9 cellular contexts compared by ENCODE assay signal in the genomic region with DNA sequence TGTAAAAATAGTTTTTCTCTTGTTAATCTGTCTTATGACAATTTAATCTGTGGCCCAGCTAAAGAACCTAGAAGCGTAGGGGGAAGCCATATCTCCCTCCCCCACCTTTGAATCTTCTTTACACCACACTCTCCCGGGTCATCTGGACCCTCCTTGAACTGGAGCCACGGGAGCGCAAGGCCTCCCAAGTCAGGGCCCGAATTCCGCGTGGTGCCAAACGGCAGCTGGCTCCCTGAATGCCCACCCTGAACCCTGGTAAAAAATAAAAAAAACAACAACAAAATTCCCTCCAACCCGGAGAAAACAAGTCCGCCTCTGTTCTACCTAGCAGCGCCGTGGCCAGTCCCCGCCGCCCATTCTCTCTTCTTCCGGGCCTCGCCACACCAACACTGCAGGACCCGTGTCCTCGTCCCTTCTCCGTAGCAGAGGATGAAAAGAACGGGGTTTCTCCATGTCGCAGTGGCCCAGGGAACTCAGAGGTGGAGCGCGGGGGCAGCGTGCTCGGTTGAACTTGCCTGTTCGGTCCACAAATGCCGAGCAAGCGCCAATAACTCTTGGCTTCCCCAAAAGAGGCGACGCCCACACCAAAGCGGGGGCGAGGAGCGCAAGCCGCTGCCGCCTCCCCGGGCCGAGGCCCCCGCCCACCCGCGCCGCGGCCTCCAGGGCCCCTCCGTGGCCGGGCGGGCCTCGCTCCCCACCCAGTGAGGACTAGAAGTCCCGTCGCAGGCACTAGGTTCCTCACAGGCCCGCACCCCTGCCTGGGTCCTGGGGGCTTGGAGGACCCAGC. TPM values are rescaled to one million over a fixed set of nuclear protein-coding genes. Genes with fewer than 3 reads are reported as not detected.
DNase-seq lines count a peak whose midpoint lies in the region; ATAC-seq and TF ChIP-seq lines count a peak whose summit lies in the region.
"Had no signal": no experiment of that assay in that cellular context is flagged by ENCODE, and none has a peak within 500 bp of the region (broad histone marks: within the 10 kb centered on the region; RNA-seq: fewer than 3 reads in every experiment).

No MANE protein-coding gene starts in this region.

- no peaks in the 10 kb centered on the region for H3K27me3 Mint-ChIP-seq in dendritic cell treated with granulocyte-macrophage colony-stimulating factor and Interleukin-4, amounts not matched to agents 40 ng/mL and 50 ng/mL, for 4 days

- no peak for TF ChIP-seq CTCF in right lobe of liver (IDR thresholded peaks at IDR 0.05)

- peak overlapping the region; percentile 60 to 92 (median 88) for H3K27ac ChIP-seq in right lobe of liver

- peak overlapping the region; percentile 59 to 79 (median 69) for H3K4me3 ChIP-seq in right lobe of liver

- H3K4me1 Mint-ChIP-seq in dendritic cell treated with granulocyte-macrophage colony-stimulating factor and Interleukin-4, amounts not matched to agents 40 ng/mL and 50 ng/mL, for 4 days (ENCODE audit: low read depth) = peaks cover 33% of the 10 kb centered on the region

- 2% methylated on average over 19 of the region's 49 CpGs for WGBS in right lobe of liver (ENCODE audit: insufficient coverage, low coverage, low lambda C conversion rate, missing lambda C conversion rate)

- peaks cover 0 to 11% (median 2%) of the 10 kb centered on the region in 4 donors for H3K4me1 ChIP-seq in right lobe of liver

- H3K36me3 Mint-ChIP-seq in dendritic cell treated with granulocyte-macrophage colony-stimulating factor and Interleukin-4, amounts not matched to agents 40 ng/mL and 50 ng/mL, for 4 days (ENCODE audit: low read depth) = peaks cover 10% of the 10 kb centered on the region

- no peak for TF ChIP-seq POLR2A in right lobe of liver (IDR thresholded peaks at IDR 0.05)

- ATAC-seq in HG02885 (IDR thresholded peaks at IDR 0.05; ENCODE audit: poor library complexity, unreplicated experiment) = peak; percentile 70
- ATAC-seq in right lobe of liver = peak; percentile 74 to 80 (median 76)

- H3K36me3 ChIP-seq in right lobe of liver = no peaks in the 10 kb centered on the region

- H3K27ac Mint-ChIP-seq in dendritic cell treated with granulocyte-macrophage colony-stimulating factor and Interleukin-4, amounts not matched to agents 40 ng/mL and 50 ng/mL, for 4 days = peak overlapping the region; percentile 93

- H3K9me3 ChIP-seq in right lobe of liver = no peaks in the 10 kb centered on the region

- peak overlapping the region; percentile 99 for H3K4me3 Mint-ChIP-seq in dendritic cell treated with granulocyte-macrophage colony-stimulating factor and Interleukin-4, amounts not matched to agents 40 ng/mL and 50 ng/mL, for 4 days

- DNase-seq in NCI-H2107 treated with DMSO at 0.1 percent for 48 hours (lab: John Stamatoyannopoulos, UW; ENCODE audit: unreplicated experiment) (peak; percentile 38), NCI-H2107 (lab: John Stamatoyannopoulos, UW) (no peak), NCI-H345 treated with DMSO at 0.1 percent for 48 hours (lab: John Stamatoyannopoulos, UW; ENCODE audit: unreplicated experiment) (peak; percentile 43), right lobe of liver (peak; percentile 72 to 84 (median 80))
- DNase-seq in activated CD4-positive, alpha-beta T cell treated with anti-CD3 and anti-CD28 coated beads for 48 hours = peak; percentile 56
- DNase-seq in stimulated activated CD4-positive, alpha-beta T cell treated with anti-CD3 and anti-CD28 coated beads, TNF-alpha, amount 100 ng/mL, for 1 hour (ENCODE audit: low read depth in 3 of 3, low spot score in 1 of 3) = peak in 2 of 3 donors; percentile 18 to 44
- DNase-seq: DND-41 had no signal

- H3K9me3 Mint-ChIP-seq in dendritic cell treated with granulocyte-macrophage colony-stimulating factor and Interleukin-4, amounts not matched to agents 40 ng/mL and 50 ng/mL, for 4 days = no peaks in the 10 kb centered on the region

- intact Hi-C loops in dendritic cell treated with granulocyte-macrophage colony-stimulating factor and Interleukin-4, amounts not matched to agents 40 ng/mL and 50 ng/mL, for 4 days (cut with micrococcal nuclease) = loop anchor here (1.0 to 5.0 kb wide), 4 partner anchors 35 to 167 kb away; a partner anchor contains a TSS
- intact Hi-C loops in right lobe of liver (cut with DNase I) = no loop called here

- H3K27me3 ChIP-seq in right lobe of liver = no peaks in the 10 kb centered on the region

RNA-seq across cellular contexts. Expression of a gene that starts 15.1 kb away (rescaled TPM):
- 10 to 100 TPM; 22.2 to 54.6 (median 37.6) TPM for total RNA-seq in right lobe of liver

RNA-seq across cellular contexts. Expression of a gene that starts 50.6 kb away (rescaled TPM):
- 10 to 100 TPM in 4 of 6 experiments, 1 to 10 TPM in 2; 7.0 to 14.5 (median 10.5) TPM for total RNA-seq in right lobe of liver
